In the genomic region with DNA sequence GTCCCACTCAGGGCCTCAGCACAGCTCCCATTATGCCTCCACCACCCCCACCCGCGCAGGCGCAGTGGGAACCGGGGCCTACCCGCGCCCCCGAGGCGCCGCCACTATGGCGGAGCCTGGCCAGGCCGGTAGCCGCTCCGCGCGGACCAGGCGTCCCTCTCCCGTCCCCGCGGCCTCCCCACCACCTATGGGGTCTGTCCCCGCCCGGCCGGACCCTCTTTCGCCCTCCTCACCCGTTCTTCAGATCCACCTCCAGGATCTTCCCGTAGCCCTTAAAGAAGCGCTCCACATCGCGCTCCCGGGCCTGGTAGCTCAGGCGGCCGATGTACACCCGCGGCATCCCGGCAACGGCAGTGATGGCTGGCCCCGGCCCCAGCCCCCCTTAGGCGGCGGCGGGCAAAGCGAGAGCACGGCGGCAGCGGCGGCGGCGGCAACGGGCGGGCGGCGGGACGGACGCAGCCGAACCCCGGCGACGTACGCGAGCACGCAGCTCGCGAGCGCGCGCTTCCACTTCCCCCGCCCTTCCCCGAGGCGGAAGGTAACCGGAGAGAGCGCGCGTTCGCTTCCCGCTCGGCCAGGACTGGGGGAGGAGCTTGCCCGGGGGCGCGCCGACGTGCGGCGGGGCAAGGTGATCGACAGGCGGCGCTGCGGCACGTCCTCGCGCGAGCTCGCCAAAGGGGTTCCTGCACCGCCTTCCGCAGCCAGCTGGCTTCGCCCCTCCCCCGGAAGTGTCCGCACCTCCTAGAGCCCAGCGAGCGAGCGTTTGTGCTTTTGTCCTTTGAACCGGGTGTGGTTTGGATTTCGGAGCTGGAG, we compare ENCODE assay signal across 8 cellular contexts. TPM values are rescaled to one million over a fixed set of nuclear protein-coding genes. Genes with fewer than 3 reads are reported as not detected.
DNase-seq lines count a peak whose midpoint lies in the region; ATAC-seq and TF ChIP-seq lines count a peak whose summit lies in the region.

SRSF4 (minus strand) TSS at position 488 of the 813 bp plus-strand sequence; CDS start at position 340, 148 bp downstream.

- CTCF ChIA-PET in mammary epithelial cell (lab: Charles Lee; ENCODE audit: low non-redundant PET): interaction anchor here (0.6 to 1.0 kb wide), 6 partner anchors 11 to 149 kb away, joined by 3 to 5 read pairs (median 4); no protein-coding TSS in a partner anchor

- H3K27ac ChIP-seq in WERI-Rb-1: peak within 1 kb of the TSS; percentile 100
- peak within 1 kb of the TSS; percentile 92 for H3K27ac ChIP-seq in mammary epithelial cell (ENCODE audit: insufficient read depth, low read depth, low read length)
- peak within 1 kb of the TSS; percentile 97 to 100 (median 100) for H3K27ac ChIP-seq in skin epidermis

- H3K4me3 ChIP-seq in WERI-Rb-1 (ENCODE audit: low read depth, low read length) (peak within 1 kb of the TSS; percentile 91), mammary epithelial cell (replicated peaks in 1 of 3; ENCODE audit: insufficient read depth in 1 of 3, low read depth in 2 of 3, low read length in 3 of 3) (peak within 1 kb of the TSS; percentile 77 to 92 (median 91)), iPS-18c (ENCODE audit: insufficient read depth, low read depth, low read length) (peak within 1 kb of the TSS; percentile 98), skin epidermis (peak within 1 kb of the TSS; percentile 78 to 94 (median 92))

- peak within 1 kb of the TSS; percentile 88 for H3K4me2 ChIP-seq in mammary epithelial cell (ENCODE audit: insufficient read depth, low read depth, low read length)

- H3K9me3 ChIP-seq in WERI-Rb-1 (ENCODE audit: severe bottlenecking): no peaks in the 10 kb centered on the region
- no peaks in the 10 kb centered on the region for H3K9me3 ChIP-seq in mammary epithelial cell (replicated peaks; ENCODE audit: insufficient read depth, low read length)
- H3K9me3 ChIP-seq in iPS-18c (ENCODE audit: control insufficient read depth, insufficient read depth, low read length): peaks cover 2% of the 10 kb centered on the region

- 1% methylated on average over 15 of the region's 100 CpGs for WGBS in mammary epithelial cell (ENCODE audit: low coverage, missing lambda C conversion rate)

- H2AFZ ChIP-seq in mammary epithelial cell (ENCODE audit: low read depth, low read length): peak within 1 kb of the TSS; percentile 89

- H3K27me3 ChIP-seq in WERI-Rb-1 (ENCODE audit: insufficient read depth, low read depth, severe bottlenecking) (no peaks in the 10 kb centered on the region), mammary epithelial cell (ENCODE audit: insufficient read depth, low read length) (no peaks in the 10 kb centered on the region)

- DNase-seq in AG08396 (ENCODE audit: low spot score): peak; percentile 98
- DNase-seq in NCI-H2227 (lab: John Stamatoyannopoulos, UW; ENCODE audit: unreplicated experiment): peak; percentile 99
- peak; percentile 98 for DNase-seq in WERI-Rb-1
- DNase-seq in mammary epithelial cell: peak; percentile 98

- intact Hi-C loops in mammary epithelial cell (cut with micrococcal nuclease): loop anchor here (1.0 to 5.0 kb wide), 3 partner anchors 16 to 294 kb away; no protein-coding TSS in a partner anchor

- in situ Hi-C loops in mammary epithelial cell (cut with MboI; ENCODE audit: low sequenced_read_pairs in 2 of 2): no loop called here

- BruUV-seq in mammary epithelial cell (replicated peaks; lab: Mats Ljungman, UMichigan): no TSS peak

- ATAC-seq in GM18907 (IDR thresholded peaks at IDR 0.05; ENCODE audit: unreplicated experiment) (peak; percentile 83), HG03159 (IDR thresholded peaks at IDR 0.05; ENCODE audit: unreplicated experiment) (peak; percentile 87)

- TF ChIP-seq CTCF in WERI-Rb-1 (IDR thresholded peaks at IDR 0.05; ENCODE audit: low read depth, low read length): peak; percentile 77
- TF ChIP-seq CTCF in mammary epithelial cell (conservative IDR thresholded peaks at IDR 0.05 in 1 of 2, IDR thresholded peaks at IDR 0.05 in 1 of 2; ENCODE audit: extremely low read depth in 1 of 2, insufficient read depth in 1 of 2, low read depth in 1 of 2, low read length in 2 of 2): peak; percentile 40 to 75

- H3K4me1 ChIP-seq in mammary epithelial cell (ENCODE audit: insufficient read depth, low read length): peaks cover 21% of the 10 kb centered on the region

- H3K36me3 ChIP-seq in WERI-Rb-1 (peaks cover 44% of the 10 kb centered on the region), mammary epithelial cell (ENCODE audit: insufficient read depth, low read length) (peaks cover 3% of the 10 kb centered on the region)

- H3K79me2 ChIP-seq in mammary epithelial cell (ENCODE audit: insufficient read depth, low read length): peaks cover 50% of the 10 kb centered on the region

- peak within 1 kb of the TSS; percentile 97 for H3K9ac ChIP-seq in mammary epithelial cell (ENCODE audit: insufficient read depth, low read length)

- H4K20me1 ChIP-seq in mammary epithelial cell (ENCODE audit: insufficient read depth, low read length): peaks cover 8% of the 10 kb centered on the region

- dilution Hi-C loops in mammary epithelial cell (cut with HindIII; ENCODE audit: low sequenced_read_pairs): no loop called here

RNA-seq across cellular contexts. Expression of gene SRSF4, which starts in this region (rescaled TPM):
- total RNA-seq in mammary epithelial cell: 10 to 100 TPM; 22.5 to 93.1 TPM
- polyA plus RNA-seq in mammary epithelial cell: 42.9 TPM
- 22.4 TPM for polyA minus RNA-seq in mammary epithelial cell

Comparison
In these comparisons a context has a peak if more than half of its experiments do, and no peak if none do; other contexts are left out.
1. Peak in every context shown above with its lines: DNase-seq, ATAC-seq, H3K4me3 ChIP-seq and H3K27ac ChIP-seq.